ENCODE assay signal across 17 cellular contexts in genomic region chr16:83599789-83600462, GRCh38.
A peak's percentile ranks its signal among the peaks of the same experiment; 100 is the strongest.
DNase-seq lines count a peak whose midpoint lies in the region; ATAC-seq and TF ChIP-seq lines count a peak whose summit lies in the region.
"Had no signal": no experiment of that assay in that cellular context is flagged by ENCODE, and none has a peak within 500 bp of the region (broad histone marks: within the 10 kb centered on the region; RNA-seq: fewer than 3 reads in every experiment).

No MANE protein-coding gene starts in this region.

- peak; percentile 56 for ATAC-seq in left ventricle myocardium superior
- ATAC-seq in GM21786 (IDR thresholded peaks at IDR 0.05; ENCODE audit: unreplicated experiment): no peak
- ATAC-seq: A549 had no signal

- H3K36me3 Mint-ChIP-seq in osteocyte (ENCODE audit: unreplicated experiment): no peaks in the 10 kb centered on the region
- H3K36me3 Mint-ChIP-seq: CD8-positive, alpha-beta memory T cell had no signal

- no peak overlapping the region for H3K4me3 Mint-ChIP-seq in osteocyte (ENCODE audit: unreplicated experiment)
- H3K4me3 Mint-ChIP-seq: CD8-positive, alpha-beta memory T cell had no signal

- H3K9me3 ChIP-seq in right atrium auricular region: no peaks in the 10 kb centered on the region
- H3K9me3 ChIP-seq: A549; BLaER1 treated with 17β-estradiol and CSF1 and Interleukin-3, amounts not matched to agents 10 nM and 100 nM had no signal

- DNase-seq in left ventricle myocardium superior: no peak
- no peak for DNase-seq in right atrium auricular region (ENCODE audit: low spot score)
- peak; percentile 71 for DNase-seq in RPMI7951 (ENCODE audit: low read depth)
- peak; percentile 77 for DNase-seq in osteocyte (ENCODE audit: extremely low spot score, unreplicated experiment)
- DNase-seq in activated CD4-positive, alpha-beta T cell treated with anti-CD3 and anti-CD28 coated beads for 48 hours: no peak
- DNase-seq in activated CD4-positive, alpha-beta T cell treated with anti-CD3 and anti-CD28 coated beads for 4 hours: no peak
- no peak for DNase-seq in GM03348 (ENCODE audit: low spot score)
- DNase-seq: CD8-positive, alpha-beta memory T cell; GF-D8; NCI-H1105; NCI-H1694 treated with DMSO at 0.1 percent for 48 hours; NCI-H2171; NCI-H446 had no signal

- H3K9me3 Mint-ChIP-seq in osteocyte (ENCODE audit: unreplicated experiment): no peaks in the 10 kb centered on the region
- H3K9me3 Mint-ChIP-seq: CD8-positive, alpha-beta memory T cell had no signal

- H3K4me1 ChIP-seq in right atrium auricular region: no peaks in the 10 kb centered on the region
- H3K4me1 ChIP-seq: A549 had no signal

- intact Hi-C loops in left ventricle myocardium superior (cut with micrococcal nuclease): no loop called here

- H3K4me1 Mint-ChIP-seq in osteocyte (ENCODE audit: unreplicated experiment): peaks cover 3% of the 10 kb centered on the region
- H3K4me1 Mint-ChIP-seq: CD8-positive, alpha-beta memory T cell had no signal

- no peaks in the 10 kb centered on the region for H3K36me3 ChIP-seq in right atrium auricular region
- H3K36me3 ChIP-seq: BLaER1 treated with 17β-estradiol and CSF1 and Interleukin-3, amounts not matched to agents 10 nM and 100 nM had no signal

- TF ChIP-seq CTCF in right atrium auricular region (IDR thresholded peaks at IDR 0.05): no peak
- TF ChIP-seq CTCF in osteocyte (IDR thresholded peaks at IDR 0.05): no peak

- H3K4me3 ChIP-seq in right atrium auricular region: no peak overlapping the region
- H3K4me3 ChIP-seq: A549; BLaER1 treated with 17β-estradiol and CSF1 and Interleukin-3, amounts not matched to agents 10 nM and 100 nM had no signal

- H3K27me3 Mint-ChIP-seq in osteocyte (ENCODE audit: unreplicated experiment): no peaks in the 10 kb centered on the region

- no peak overlapping the region for H3K27ac ChIP-seq in right atrium auricular region
- H3K27ac ChIP-seq: A549; BLaER1 treated with 17β-estradiol and CSF1 and Interleukin-3, amounts not matched to agents 10 nM and 100 nM; KMS-11 had no signal

- no peaks in the 10 kb centered on the region for H3K27me3 ChIP-seq in right atrium auricular region
- H3K27me3 ChIP-seq: BLaER1 treated with 17β-estradiol and CSF1 and Interleukin-3, amounts not matched to agents 10 nM and 100 nM had no signal

- no peak overlapping the region for H3K27ac Mint-ChIP-seq in osteocyte (ENCODE audit: unreplicated experiment)
- H3K27ac Mint-ChIP-seq: CD8-positive, alpha-beta memory T cell had no signal

Comparison
In these comparisons a context has a peak if more than half of its experiments do, and no peak if none do; other contexts are left out.
1. DNase-seq: peak in RPMI7951 (single experiment) and osteocyte (single experiment); none in left ventricle myocardium superior (single experiment), right atrium auricular region (single experiment), activated CD4-positive, alpha-beta T cell treated with anti-CD3 and anti-CD28 coated beads for 48 hours (single experiment), activated CD4-positive, alpha-beta T cell treated with anti-CD3 and anti-CD28 coated beads for 4 hours (0 of 2) and GM03348 (single experiment).